10 cellular contexts compared by ENCODE assay signal in genomic region chr1:206967096-206967851, GRCh38. TPM values are rescaled to one million over a fixed set of nuclear protein-coding genes. Genes with fewer than 3 reads are reported as not detected.
DNase-seq lines count a peak whose midpoint lies in the region; ATAC-seq and TF ChIP-seq lines count a peak whose summit lies in the region.
"Had no signal": no experiment of that assay in that cellular context is flagged by ENCODE, and none has a peak within 500 bp of the region (broad histone marks: within the 10 kb centered on the region; RNA-seq: fewer than 3 reads in every experiment).

No MANE protein-coding gene starts in this region.

- H2BK12ac ChIP-seq in trophoblast cell (ENCODE audit: low read length), result no peak overlapping the region

- no peak overlapping the region for H3K14ac ChIP-seq in trophoblast cell (ENCODE audit: low read length)

- no peaks in the 10 kb centered on the region for H3K36me3 Mint-ChIP-seq in activated CD4-positive, alpha-beta T cell treated with anti-CD3 and anti-CD28 coated beads for 36 hours (ENCODE audit: low read depth)
- no peaks in the 10 kb centered on the region for H3K36me3 Mint-ChIP-seq in activated CD8-positive, alpha-beta T cell treated with anti-CD3 and anti-CD28 coated beads for 36 hours (ENCODE audit: low read depth)
- H3K36me3 Mint-ChIP-seq: IgD-negative memory B cell had no signal

- no peaks in the 10 kb centered on the region for H3K9me2 ChIP-seq in PC-9 (ENCODE audit: insufficient read depth)

- H3K9ac ChIP-seq in trophoblast cell (ENCODE audit: low read length), result peak overlapping the region; percentile 4

- H4K12ac ChIP-seq in trophoblast cell (ENCODE audit: low read depth, low read length), result no peak overlapping the region

- H3K4me1 ChIP-seq in trophoblast cell (ENCODE audit: control insufficient read depth in 1 of 2, insufficient read depth in 2 of 2, low read length in 2 of 2) (no peaks in the 10 kb centered on the region), PC-9 (replicated peaks; ENCODE audit: insufficient read depth) (no peaks in the 10 kb centered on the region)
- H3K4me1 ChIP-seq: adrenal gland had no signal

- H3K79me2 ChIP-seq in trophoblast cell (ENCODE audit: control insufficient read depth, insufficient read depth, low read length, poor library complexity), result no peaks in the 10 kb centered on the region
- H3K79me2 ChIP-seq in PC-9 (ENCODE audit: low read depth), result no peaks in the 10 kb centered on the region

- no peak for DNase-seq in activated CD4-positive, alpha-beta T cell treated with anti-CD3 and anti-CD28 coated beads for 36 hours
- no peak for DNase-seq in activated CD4-positive, alpha-beta T cell treated with anti-CD3 and anti-CD28 coated beads, Interleukin-2, amount 50 U/mL, for 48 hours
- DNase-seq in activated CD8-positive, alpha-beta T cell treated with anti-CD3 and anti-CD28 coated beads for 36 hours, result no peak
- DNase-seq in trophoblast cell, result peak in 1 of 2 donors; percentile 5
- DNase-seq in HPDE6-E6E7 (ENCODE audit: extremely low spot score), result no peak
- no peak for DNase-seq in PC-9
- DNase-seq in NCI-H1694 (lab: John Stamatoyannopoulos, UW), result no peak

- H2AK5ac ChIP-seq in trophoblast cell (ENCODE audit: low read length), result no peak overlapping the region

- CTCF ChIA-PET in activated CD4-positive, alpha-beta T cell treated with anti-CD3 and anti-CD28 coated beads for 36 hours (lab: Charles Lee), result interaction anchor here (0.6 to 8.0 kb wide), 2 partner anchors 14 to 335 kb away, joined by 4 to 64 read pairs; no protein-coding TSS in a partner anchor
- CTCF ChIA-PET in activated CD8-positive, alpha-beta T cell treated with anti-CD3 and anti-CD28 coated beads for 36 hours (lab: Charles Lee), result interaction anchor here (0.8 to 3.5 kb wide), 5 partner anchors 15 to 162 kb away, joined by 3 to 15 read pairs (median 3); no protein-coding TSS in a partner anchor
- CTCF ChIA-PET in PC-9 (lab: Charles Lee), result no interaction called here

- no peaks in the 10 kb centered on the region for H3K9me3 ChIP-seq in trophoblast cell (ENCODE audit: insufficient read depth, low read depth, low read length)
- H3K9me3 ChIP-seq in PC-9 (ENCODE audit: insufficient read depth, low read depth), result no peaks in the 10 kb centered on the region
- H3K9me3 ChIP-seq: adrenal gland had no signal

- H3K27ac ChIP-seq in trophoblast cell (ENCODE audit: low read depth, low read length) (no peak overlapping the region), PC-9 (no peak overlapping the region)
- H3K27ac ChIP-seq: adrenal gland had no signal

- H3K4me3 ChIP-seq in trophoblast cell (ENCODE audit: low read depth, low read length), result no peak overlapping the region
- H3K4me3 ChIP-seq in PC-9, result no peak overlapping the region
- H3K4me3 ChIP-seq: adrenal gland had no signal

- no peak overlapping the region for H3K23ac ChIP-seq in trophoblast cell (ENCODE audit: low read length)

- POLR2A ChIA-PET in activated CD4-positive, alpha-beta T cell treated with anti-CD3 and anti-CD28 coated beads for 36 hours (lab: Charles Lee), result no interaction called here
- POLR2A ChIA-PET in activated CD8-positive, alpha-beta T cell treated with anti-CD3 and anti-CD28 coated beads for 36 hours (lab: Charles Lee), result interaction anchor here (1.6 kb wide), 1 partner anchor 13 kb away, joined by 5 read pairs; no protein-coding TSS in a partner anchor
- POLR2A ChIA-PET in PC-9 (lab: Charles Lee; ENCODE audit: unreplicated experiment), result no interaction called here

- no peak overlapping the region for H4K91ac ChIP-seq in trophoblast cell (ENCODE audit: low read depth, low read length)

- H3K27me3 ChIP-seq in trophoblast cell (ENCODE audit: insufficient read depth, low read length) (no peaks in the 10 kb centered on the region), PC-9 (ENCODE audit: insufficient read depth, low read depth) (0 out of 2 replicates have a peak, but pooled peaks cover 4% of the 10 kb centered on the region)

- peaks cover 32% of the 10 kb centered on the region for H3K4me1 Mint-ChIP-seq in activated CD4-positive, alpha-beta T cell treated with anti-CD3 and anti-CD28 coated beads for 36 hours
- peaks cover 31% of the 10 kb centered on the region for H3K4me1 Mint-ChIP-seq in activated CD8-positive, alpha-beta T cell treated with anti-CD3 and anti-CD28 coated beads for 36 hours (ENCODE audit: low read depth)

- no peaks in the 10 kb centered on the region for H3F3A ChIP-seq in PC-9 (ENCODE audit: insufficient read depth, low read depth)

- no peak overlapping the region for H2BK120ac ChIP-seq in trophoblast cell (ENCODE audit: insufficient read depth, low read length, poor library complexity)

- no peak overlapping the region for H2AFZ ChIP-seq in trophoblast cell (ENCODE audit: insufficient read depth, low read length, poor library complexity)
- H2AFZ ChIP-seq in PC-9, result no peak overlapping the region

- H4K8ac ChIP-seq in trophoblast cell (ENCODE audit: low read depth, low read length), result no peak overlapping the region

- H2BK5ac ChIP-seq in trophoblast cell (ENCODE audit: low read depth, low read length, poor library complexity), result no peak overlapping the region

- H3K4ac ChIP-seq in trophoblast cell (ENCODE audit: low read depth, low read length), result no peak overlapping the region

- H3K9me3 Mint-ChIP-seq in activated CD4-positive, alpha-beta T cell treated with anti-CD3 and anti-CD28 coated beads for 36 hours (ENCODE audit: low read depth), result no peaks in the 10 kb centered on the region
- H3K9me3 Mint-ChIP-seq in activated CD8-positive, alpha-beta T cell treated with anti-CD3 and anti-CD28 coated beads for 36 hours, result no peaks in the 10 kb centered on the region
- H3K9me3 Mint-ChIP-seq: IgD-negative memory B cell had no signal

- H3K4me2 ChIP-seq in trophoblast cell (ENCODE audit: low read length), result no peak overlapping the region
- H3K4me2 ChIP-seq in PC-9, result no peak overlapping the region

- BruUV-seq in PC-9 (replicated peaks; lab: Mats Ljungman, UMichigan), result no TSS peak

- H3K27me3 Mint-ChIP-seq in activated CD4-positive, alpha-beta T cell treated with anti-CD3 and anti-CD28 coated beads for 36 hours, result no peaks in the 10 kb centered on the region
- H3K27me3 Mint-ChIP-seq in activated CD8-positive, alpha-beta T cell treated with anti-CD3 and anti-CD28 coated beads for 36 hours, result peaks cover 6% of the 10 kb centered on the region

- no peak for TF ChIP-seq CTCF in activated CD8-positive, alpha-beta T cell treated with anti-CD3 and anti-CD28 coated beads for 36 hours (IDR thresholded peaks at IDR 0.05)
- TF ChIP-seq CTCF in PC-9 (conservative IDR thresholded peaks at IDR 0.05), result no peak

- H3K36me3 ChIP-seq in trophoblast cell (ENCODE audit: control insufficient read depth in 1 of 2, insufficient read depth in 2 of 2, low read length in 2 of 2) (no peaks in the 10 kb centered on the region), PC-9 (ENCODE audit: low read depth) (no peaks in the 10 kb centered on the region)
- H3K36me3 ChIP-seq: adrenal gland had no signal

- peak; percentile 64 for ATAC-seq in activated CD4-positive, alpha-beta T cell treated with anti-CD3 and anti-CD28 coated beads for 36 hours
- ATAC-seq in HG03066 (IDR thresholded peaks at IDR 0.05; ENCODE audit: low read depth, unreplicated experiment), result peak; percentile 61
- no peak for ATAC-seq in activated CD8-positive, alpha-beta T cell treated with anti-CD3 and anti-CD28 coated beads for 36 hours

- peak overlapping the region; percentile 40 for H3K27ac Mint-ChIP-seq in activated CD4-positive, alpha-beta T cell treated with anti-CD3 and anti-CD28 coated beads for 36 hours
- H3K27ac Mint-ChIP-seq in activated CD8-positive, alpha-beta T cell treated with anti-CD3 and anti-CD28 coated beads for 36 hours, result peak overlapping the region; percentile 11
- H3K27ac Mint-ChIP-seq: IgD-negative memory B cell had no signal

- intact Hi-C loops in activated CD4-positive, alpha-beta T cell treated with anti-CD3 and anti-CD28 coated beads for 36 hours (cut with DNase I, micrococcal nuclease), result no loop called here
- intact Hi-C loops in activated CD8-positive, alpha-beta T cell treated with anti-CD3 and anti-CD28 coated beads for 36 hours (cut with micrococcal nuclease), result no loop called here
- intact Hi-C loops in PC-9 (cut with micrococcal nuclease; ENCODE audit: unreplicated experiment), result no loop called here

- no peaks in the 10 kb centered on the region for H4K20me1 ChIP-seq in PC-9 (ENCODE audit: insufficient read depth)

- H3K79me1 ChIP-seq in trophoblast cell (ENCODE audit: low read length), result no peaks in the 10 kb centered on the region

- H3K4me3 Mint-ChIP-seq in activated CD4-positive, alpha-beta T cell treated with anti-CD3 and anti-CD28 coated beads for 36 hours, result no peak overlapping the region
- no peak overlapping the region for H3K4me3 Mint-ChIP-seq in activated CD8-positive, alpha-beta T cell treated with anti-CD3 and anti-CD28 coated beads for 36 hours

- no CpG with 5 or more reads among the region's 8 CpGs for WGBS in trophoblast cell (ENCODE audit: extremely low coverage, insufficient coverage, insufficient read length)

- H3K18ac ChIP-seq in trophoblast cell (ENCODE audit: low read length), result no peak overlapping the region

RNA-seq across cellular contexts. Expression of gene FCAMR, which starts 3.0 kb away (rescaled TPM):
- total RNA-seq in activated CD4-positive, alpha-beta T cell treated with anti-CD3 and anti-CD28 coated beads for 36 hours, result not detected
- not detected for total RNA-seq in activated CD8-positive, alpha-beta T cell treated with anti-CD3 and anti-CD28 coated beads for 36 hours
- polyA plus RNA-seq in trophoblast cell (2013), result 0.01 TPM in 1 of 2 replicates, not detected in the other
- not detected in 2 replicates for total RNA-seq in PC-9 (2021)
- total RNA-seq: adrenal gland had no signal
- polyA plus RNA-seq: adrenal gland, IgD-negative memory B cell had no signal

RNA-seq across cellular contexts. Expression of gene PIGR, which starts 21.0 kb away (rescaled TPM):
- total RNA-seq in activated CD4-positive, alpha-beta T cell treated with anti-CD3 and anti-CD28 coated beads for 36 hours, result under 1 TPM; 0.07 to 0.54 TPM
- under 1 TPM in 1 of 2 experiments, not detected in 1; 0.07 TPM for total RNA-seq in activated CD8-positive, alpha-beta T cell treated with anti-CD3 and anti-CD28 coated beads for 36 hours
- polyA plus RNA-seq in trophoblast cell (2013), result not detected in 2 replicates
- 0.10 TPM in 1 of 2 replicates, not detected in the other for total RNA-seq in PC-9 (2021)

RNA-seq across cellular contexts. Expression of gene FCMR, which starts 45.5 kb away (rescaled TPM):
- total RNA-seq in activated CD4-positive, alpha-beta T cell treated with anti-CD3 and anti-CD28 coated beads for 36 hours, result 10 to 100 TPM; 41.6 to 49.3 TPM
- 10 to 100 TPM; 49.4 to 51.7 TPM for total RNA-seq in activated CD8-positive, alpha-beta T cell treated with anti-CD3 and anti-CD28 coated beads for 36 hours
- polyA plus RNA-seq in trophoblast cell (2013), result 0.07 and 0.19 TPM in 2 replicates
- total RNA-seq in PC-9 (2021), result 0.63 and 1.2 TPM in 2 replicates

Comparison
In these comparisons a context has a peak if more than half of its experiments do, and no peak if none do; other contexts are left out.
1. RNA of gene FCMR, which starts 45.5 kb away (total RNA-seq): 49.4 to 51.7 TPM in activated CD8-positive, alpha-beta T cell treated with anti-CD3 and anti-CD28 coated beads for 36 hours and 41.6 to 49.3 TPM in activated CD4-positive, alpha-beta T cell treated with anti-CD3 and anti-CD28 coated beads for 36 hours; 0.63 to 1.2 TPM in PC-9; every median in the first group is over 10 times any median in the second.